13 cellular contexts compared by ENCODE assay signal in the genomic region with DNA sequence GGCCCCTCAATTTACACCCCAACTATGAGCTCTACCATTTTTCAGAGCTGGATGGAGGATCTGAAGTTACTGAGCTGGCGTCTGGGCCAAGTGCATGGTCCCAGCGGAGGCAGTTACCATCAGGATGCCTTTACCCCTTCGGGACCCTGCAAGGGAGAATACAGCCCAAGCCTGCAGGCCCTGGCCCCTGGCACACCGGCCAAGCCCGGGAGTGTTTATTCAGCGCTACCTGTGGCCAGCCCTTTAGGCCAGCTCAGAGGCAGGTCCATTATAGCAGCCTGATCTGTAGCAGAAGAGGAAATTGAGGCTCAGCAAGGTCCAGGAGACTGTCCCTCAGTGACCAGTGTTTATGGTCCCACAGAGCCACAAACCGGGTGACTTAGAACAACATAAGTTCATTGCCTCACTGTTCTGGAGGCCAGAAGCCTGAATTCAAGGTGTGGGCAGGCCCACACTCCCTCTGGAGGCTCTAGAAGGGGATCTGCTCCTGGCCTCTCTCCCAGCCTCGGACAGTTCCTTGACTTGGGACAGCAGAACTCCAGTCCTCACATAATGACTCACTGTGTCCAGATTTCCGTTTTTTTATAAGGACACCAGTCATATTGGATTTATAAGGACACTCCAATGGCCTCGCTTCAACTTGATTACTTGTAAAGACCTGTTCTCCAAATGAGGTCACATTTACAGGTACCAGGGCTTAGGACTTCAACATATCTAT. TPM values are rescaled to one million over a fixed set of nuclear protein-coding genes. Genes with fewer than 3 reads are reported as not detected.
"Had no signal": no experiment of that assay in that cellular context is flagged by ENCODE, and none has a peak within 500 bp of the region (broad histone marks: within the 10 kb centered on the region; RNA-seq: fewer than 3 reads in every experiment).

No MANE protein-coding gene starts in this region.

- H3K4me1 ChIP-seq: breast epithelium, sigmoid colon had no signal

- H3K27me3 ChIP-seq: breast epithelium, sigmoid colon had no signal

- H3K4me3 ChIP-seq: breast epithelium, sigmoid colon had no signal

- DNase-seq: activated naive CD8-positive, alpha-beta T cell treated with anti-CD3 and anti-CD28 coated beads, Interleukin-2, amount 10 ng/mL, durations not matched to agents 7 days and 5 days; anterior cingulate cortex; hypothalamus; sigmoid colon; stimulated activated CD4-positive, alpha-beta T cell treated with anti-CD3 and anti-CD28 coated beads, Interleukin-12 subunit alpha, Interleukin-12 subunit beta, amount 100 ng/mL, for 4 hours; stimulated activated CD4-positive, alpha-beta T cell treated with anti-CD3 and anti-CD28 coated beads, Interleukin-2, amount 100 ng/mL, for 24 hours; T-helper 1 cell; T1000 had no signal

- H3K36me3 ChIP-seq: breast epithelium, sigmoid colon had no signal

- H3K27ac ChIP-seq: breast epithelium, sigmoid colon had no signal

- H3K9me3 ChIP-seq: breast epithelium, sigmoid colon had no signal

RNA-seq across cellular contexts. Expression of a gene that starts 8.8 kb away (rescaled TPM):
- total RNA-seq: activated CD8-positive, alpha-beta memory T cell treated with anti-CD3 and anti-CD28 coated beads for 36 hours; activated T-helper 1 cell treated with anti-CD3 and anti-CD28 coated beads, Interleukin-12 subunit alpha, Interleukin-12 subunit beta, Interleukin-2, Interleukin-4 antibody, amounts not matched to agents 30 ng/mL and 10 ng/mL and 1 ng/mL, durations not matched to agents 14 hours and 24 hours and 36 hours; osteocyte; pulmonary artery endothelial cell had no signal

RNA-seq across cellular contexts. Expression of a gene that starts 29.9 kb away (rescaled TPM):
- total RNA-seq: activated CD8-positive, alpha-beta memory T cell treated with anti-CD3 and anti-CD28 coated beads for 36 hours; activated naive CD8-positive, alpha-beta T cell treated with anti-CD3 and anti-CD28 coated beads, Interleukin-2, amount 10 ng/mL, durations not matched to agents 7 days and 5 days; activated T-helper 1 cell treated with anti-CD3 and anti-CD28 coated beads, Interleukin-12 subunit alpha, Interleukin-12 subunit beta, Interleukin-2, Interleukin-4 antibody, amounts not matched to agents 30 ng/mL and 10 ng/mL and 1 ng/mL, durations not matched to agents 14 hours and 24 hours and 36 hours had no signal
